ENCODE assay signal across 20 cellular contexts in genomic region chr13:83992566-83993358, GRCh38.
"Had no signal": no experiment of that assay in that cellular context is flagged by ENCODE, and none has a peak within 500 bp of the region (broad histone marks: within the 10 kb centered on the region; RNA-seq: fewer than 3 reads in every experiment).

No MANE protein-coding gene starts in this region.

- H3K9me3 ChIP-seq: psoas muscle, tibial nerve had no signal

- H3K4me1 ChIP-seq: psoas muscle, tibial nerve had no signal

- H3K4me1 Mint-ChIP-seq: activated CD4-positive, alpha-beta T cell treated with anti-CD3 and anti-CD28 coated beads, Interleukin-2, amount 10 ng/mL, durations not matched to agents 24 days and 14 days; activated naive CD4-positive, alpha-beta T cell treated with anti-CD3 and anti-CD28 coated beads, Interleukin-2, amount 10 ng/mL, durations not matched to agents 7 days and 5 days; activated naive CD8-positive, alpha-beta T cell treated with anti-CD3 and anti-CD28 coated beads, Interleukin-2, amount 50 U/mL, for 24 hours; memory B cell; naive B cell had no signal

- H3K4me3 ChIP-seq: mucosa of descending colon, psoas muscle, tibial nerve had no signal

- H3K9me3 Mint-ChIP-seq: activated CD4-positive, alpha-beta T cell treated with anti-CD3 and anti-CD28 coated beads, Interleukin-2, amount 10 ng/mL, durations not matched to agents 24 days and 14 days; activated naive CD4-positive, alpha-beta T cell treated with anti-CD3 and anti-CD28 coated beads, Interleukin-2, amount 10 ng/mL, durations not matched to agents 7 days and 5 days; activated naive CD8-positive, alpha-beta T cell treated with anti-CD3 and anti-CD28 coated beads, Interleukin-2, amount 50 U/mL, for 24 hours; activated T-cell treated with anti-CD3 and anti-CD28 coated beads, Interleukin-2, amount 50 U/mL, for 4 hours; endodermal cell; memory B cell; naive B cell; stimulated activated naive CD8-positive, alpha-beta T cell treated with anti-CD3 and anti-CD28 coated beads, Interleukin-15, Interleukin-2, amounts not matched to agents 100 ng/mL and 50 ng/mL, for 24 hours had no signal

- H3K36me3 ChIP-seq: brain microvascular endothelial cell, tibial nerve had no signal

- ATAC-seq: activated CD8-positive, alpha-beta T cell treated with anti-CD3 and anti-CD28 coated beads, Interleukin-2, amount 10 ng/mL, durations not matched to agents 7 days and 5 days; activated naive CD8-positive, alpha-beta T cell treated with anti-CD3 and anti-CD28 coated beads, Interleukin-2, amount 50 U/mL, for 24 hours; activated T-cell treated with anti-CD3 and anti-CD28 coated beads, Interleukin-2, amount 50 U/mL, for 4 hours; mucosa of descending colon; psoas muscle; right cardiac atrium had no signal

- H3K27me3 ChIP-seq: brain microvascular endothelial cell, tibial nerve had no signal

- H3K27ac Mint-ChIP-seq: activated CD4-positive, alpha-beta T cell treated with anti-CD3 and anti-CD28 coated beads, Interleukin-2, amount 10 ng/mL, durations not matched to agents 24 days and 14 days; activated CD8-positive, alpha-beta T cell treated with anti-CD3 and anti-CD28 coated beads, Interleukin-2, amount 10 ng/mL, durations not matched to agents 7 days and 5 days; activated naive CD4-positive, alpha-beta T cell treated with anti-CD3 and anti-CD28 coated beads, Interleukin-2, amount 10 ng/mL, durations not matched to agents 7 days and 5 days; activated naive CD8-positive, alpha-beta T cell treated with anti-CD3 and anti-CD28 coated beads, Interleukin-2, amount 50 U/mL, for 24 hours; endodermal cell; memory B cell; naive B cell; stimulated activated naive CD8-positive, alpha-beta T cell treated with anti-CD3 and anti-CD28 coated beads, Interleukin-15, Interleukin-2, amounts not matched to agents 100 ng/mL and 50 ng/mL, for 24 hours had no signal

- H3K27ac ChIP-seq: brain microvascular endothelial cell, epithelial cell of prostate, psoas muscle, tibial nerve had no signal

- DNase-seq: activated CD4-positive, alpha-beta T cell treated with anti-CD3 and anti-CD28 coated beads, Interleukin-2, amount 10 ng/mL, durations not matched to agents 24 days and 14 days; activated CD8-positive, alpha-beta T cell treated with anti-CD3 and anti-CD28 coated beads, Interleukin-2, amount 10 ng/mL, durations not matched to agents 7 days and 5 days; activated naive CD4-positive, alpha-beta T cell treated with anti-CD3 and anti-CD28 coated beads, Interleukin-2, amount 10 ng/mL, durations not matched to agents 7 days and 5 days; activated naive CD8-positive, alpha-beta T cell treated with anti-CD3 and anti-CD28 coated beads, Interleukin-2, amount 50 U/mL, for 24 hours; activated T-cell treated with anti-CD3 and anti-CD28 coated beads, Interleukin-2, amount 50 U/mL, for 4 hours; aorta; brain microvascular endothelial cell; central memory CD4-positive, alpha-beta T cell; endodermal cell; foreskin fibroblast; mucosa of descending colon; naive B cell; psoas muscle; right cardiac atrium; stimulated activated CD4-positive, alpha-beta T cell treated with anti-CD3 and anti-CD28 coated beads, Interleukin-2, amount 100 ng/mL, for 24 hours had no signal

- FAIRE-seq: colon had no signal

- H3K4me3 Mint-ChIP-seq: activated CD4-positive, alpha-beta T cell treated with anti-CD3 and anti-CD28 coated beads, Interleukin-2, amount 10 ng/mL, durations not matched to agents 24 days and 14 days; activated CD8-positive, alpha-beta T cell treated with anti-CD3 and anti-CD28 coated beads, Interleukin-2, amount 10 ng/mL, durations not matched to agents 7 days and 5 days; activated naive CD4-positive, alpha-beta T cell treated with anti-CD3 and anti-CD28 coated beads, Interleukin-2, amount 10 ng/mL, durations not matched to agents 7 days and 5 days; activated naive CD8-positive, alpha-beta T cell treated with anti-CD3 and anti-CD28 coated beads, Interleukin-2, amount 50 U/mL, for 24 hours; activated T-cell treated with anti-CD3 and anti-CD28 coated beads, Interleukin-2, amount 50 U/mL, for 4 hours; endodermal cell; memory B cell; naive B cell; stimulated activated naive CD8-positive, alpha-beta T cell treated with anti-CD3 and anti-CD28 coated beads, Interleukin-15, Interleukin-2, amounts not matched to agents 100 ng/mL and 50 ng/mL, for 24 hours had no signal

- H3K27me3 Mint-ChIP-seq: activated CD4-positive, alpha-beta T cell treated with anti-CD3 and anti-CD28 coated beads, Interleukin-2, amount 10 ng/mL, durations not matched to agents 24 days and 14 days; activated naive CD4-positive, alpha-beta T cell treated with anti-CD3 and anti-CD28 coated beads, Interleukin-2, amount 10 ng/mL, durations not matched to agents 7 days and 5 days; activated naive CD8-positive, alpha-beta T cell treated with anti-CD3 and anti-CD28 coated beads, Interleukin-2, amount 50 U/mL, for 24 hours; memory B cell; naive B cell; stimulated activated naive CD8-positive, alpha-beta T cell treated with anti-CD3 and anti-CD28 coated beads, Interleukin-15, Interleukin-2, amounts not matched to agents 100 ng/mL and 50 ng/mL, for 24 hours had no signal

- H3K36me3 Mint-ChIP-seq: activated naive CD4-positive, alpha-beta T cell treated with anti-CD3 and anti-CD28 coated beads, Interleukin-2, amount 10 ng/mL, durations not matched to agents 7 days and 5 days; memory B cell; naive B cell had no signal
